In genomic region chr2:233867993-233868532, GRCh38 we compare ENCODE assay signal across 8 cellular contexts.
DNase-seq lines count a peak whose midpoint lies in the region.

Gene MSL3B (minus strand): TSS chr2:233868386.

- peak within 1 kb of the TSS; percentile 73 for H3K4me2 ChIP-seq in mesenchymal stem cell (ENCODE audit: low read length, poor library complexity, severe bottlenecking)

- H3K9ac ChIP-seq in mesenchymal stem cell (ENCODE audit: low read length) = peak within 1 kb of the TSS; percentile 93

- H4K8ac ChIP-seq in mesenchymal stem cell (ENCODE audit: low read length) = peak within 1 kb of the TSS; percentile 98

- peaks cover 36% of the 10 kb centered on the region for H3K36me3 ChIP-seq in MG63
- peaks cover 5 to 14% of the 10 kb centered on the region in 2 experiments for H3K36me3 ChIP-seq in mesenchymal stem cell (ENCODE audit: control insufficient read depth in 1 of 2, insufficient read depth in 2 of 2, low read depth in 1 of 2, low read length in 2 of 2)

- H3K18ac ChIP-seq in mesenchymal stem cell (ENCODE audit: low read depth in 1 of 2, low read length in 2 of 2) = peak within 1 kb of the TSS; percentile 79 to 86

- peak within 1 kb of the TSS; percentile 89 for H2BK120ac ChIP-seq in mesenchymal stem cell (ENCODE audit: low read depth, low read length)

- no peak within 1 kb of the TSS for H2BK5ac ChIP-seq in mesenchymal stem cell (ENCODE audit: low read depth, low read length, poor library complexity, severe bottlenecking)

- H2BK12ac ChIP-seq in mesenchymal stem cell (ENCODE audit: low read length in 2 of 2) = peak within 1 kb of the TSS in 1 of 2 experiments; percentile 10

- peak within 1 kb of the TSS; percentile 71 for H3K4me3 ChIP-seq in MG63
- peak within 1 kb of the TSS; percentile 57 to 91 for H3K4me3 ChIP-seq in mesenchymal stem cell (ENCODE audit: insufficient read depth in 1 of 2, low read depth in 1 of 2, low read length in 2 of 2)

- H3K27me3 ChIP-seq in MG63 (no peaks in the 10 kb centered on the region), mesenchymal stem cell (ENCODE audit: control insufficient read depth in 1 of 2, insufficient read depth in 1 of 2, low read length in 2 of 2) (peaks cover 0 to 3% of the 10 kb centered on the region in 2 experiments)

- H2BK15ac ChIP-seq in mesenchymal stem cell (ENCODE audit: low read depth, poor library complexity, severe bottlenecking) = no peak within 1 kb of the TSS

- 9% methylated on average over 43 of the region's 50 CpGs for WGBS in mesenchymal stem cell

- peak within 1 kb of the TSS; percentile 70 to 85 for H3K4ac ChIP-seq in mesenchymal stem cell (ENCODE audit: low read depth in 1 of 2, low read length in 2 of 2)

- DNase-seq in AG08395 (ENCODE audit: low spot score) (peak; percentile 80), GM19240 (ENCODE audit: insufficient read length, low spot score) (peak; percentile 25), MG63 (peak; percentile 62), dermis blood vessel endothelial cell (peak; percentile 77), mesenchymal stem cell (peak; percentile 57), islet precursor cell (no peak)
- DNase-seq in activated CD4-positive, alpha-beta T cell treated with anti-CD3 and anti-CD28 coated beads for 1 hour = peak; percentile 43
- peak; percentile 23 to 24 for DNase-seq in stimulated activated CD8-positive, alpha-beta memory T cell treated with anti-CD3 and anti-CD28 coated beads, Interleukin-4, amount 100 ng/mL, for 4 hours (ENCODE audit: low read depth in 2 of 2, low spot score in 1 of 2)

- H3K9me3 ChIP-seq in MG63 = peaks cover 8% of the 10 kb centered on the region
- H3K9me3 ChIP-seq in mesenchymal stem cell (ENCODE audit: control insufficient read depth, low read length) = peaks cover 25% of the 10 kb centered on the region

- H3K4me1 ChIP-seq in mesenchymal stem cell (ENCODE audit: control insufficient read depth, insufficient read depth, low read depth, low read length) = peaks cover 2% of the 10 kb centered on the region

- peak within 1 kb of the TSS; percentile 75 for H2AFZ ChIP-seq in mesenchymal stem cell (ENCODE audit: low read depth, low read length)

- no peak within 1 kb of the TSS for H3K27ac ChIP-seq in mesenchymal stem cell (ENCODE audit: low read length, poor library complexity, severe bottlenecking)

- H3K23ac ChIP-seq in mesenchymal stem cell (ENCODE audit: low read length in 2 of 2) = no peak within 1 kb of the TSS

- H3K14ac ChIP-seq in mesenchymal stem cell (ENCODE audit: low read length in 2 of 2) = peak within 1 kb of the TSS in 1 of 2 experiments; percentile 78

- no peak within 1 kb of the TSS for H2AK5ac ChIP-seq in mesenchymal stem cell (ENCODE audit: low read length, severe bottlenecking)

- peak within 1 kb of the TSS; percentile 82 for H4K91ac ChIP-seq in mesenchymal stem cell (ENCODE audit: low read length)

- no peaks in the 10 kb centered on the region for H3K79me1 ChIP-seq in mesenchymal stem cell (replicated peaks; ENCODE audit: low read length, poor library complexity, severe bottlenecking)
